In the genomic region with DNA sequence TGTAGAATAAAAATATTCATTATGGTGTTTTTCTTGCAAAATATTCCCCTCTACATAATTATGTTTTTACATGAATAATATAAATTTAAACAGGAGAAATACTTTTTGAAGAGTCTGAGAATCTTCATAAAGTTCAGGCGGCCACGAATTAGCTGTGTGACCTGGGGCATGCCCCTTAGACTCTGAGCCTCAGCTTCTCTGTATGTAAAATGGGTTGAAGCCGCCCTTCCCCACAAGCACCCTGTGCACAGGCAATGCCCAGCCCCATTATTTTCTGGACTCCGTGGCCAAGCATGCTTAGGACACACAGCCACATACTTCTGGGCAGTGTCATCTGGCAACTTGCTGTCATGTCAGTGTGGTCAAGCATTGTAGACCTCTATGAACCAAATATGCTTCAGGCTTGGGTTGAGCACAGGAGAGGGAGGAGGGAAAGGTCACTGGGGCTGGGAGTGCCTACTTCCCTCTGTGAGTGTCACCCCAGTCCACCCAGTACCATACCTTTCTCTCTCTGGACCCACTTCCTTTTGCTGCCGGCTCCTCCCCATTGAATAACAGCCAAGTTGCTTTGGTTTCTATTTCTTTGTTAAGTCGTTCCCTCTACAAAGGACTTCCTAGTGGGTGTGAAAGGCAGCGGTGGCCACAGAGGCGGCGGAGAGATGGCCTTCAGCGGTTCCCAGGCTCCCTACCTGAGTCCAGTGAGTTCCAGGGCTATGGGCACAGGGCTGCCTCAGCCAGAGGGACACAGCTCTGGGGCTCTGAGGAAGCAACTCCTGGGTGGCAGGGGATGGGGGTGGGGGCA, we compare ENCODE assay signal across 8 cellular contexts. TPM values are rescaled to one million over a fixed set of nuclear protein-coding genes. Genes with fewer than 3 reads are reported as not detected.
A peak's percentile ranks its signal among the peaks of the same experiment; 100 is the strongest.
DNase-seq lines count a peak whose midpoint lies in the region; ATAC-seq, FAIRE-seq and TF ChIP-seq lines count a peak whose summit lies in the region.

LGALS9 (plus strand) TSS at position 582 of the 802 bp plus-strand sequence; CDS start at position 660, 78 bp downstream.

- peak within 1 kb of the TSS; percentile 86 for H3K27ac ChIP-seq in DND-41 (ENCODE audit: low read length)

- peak within 1 kb of the TSS; percentile 26 to 62; a peak in 3 of 4 replicates for H3K4me3 ChIP-seq in DND-41 (ENCODE audit: low read depth in 1 of 2, low read length in 2 of 2)

- H4K20me1 ChIP-seq in DND-41 (ENCODE audit: insufficient read depth, low read length): no peaks in the 10 kb centered on the region

- peak within 1 kb of the TSS; percentile 65 for H3K4me2 ChIP-seq in DND-41 (ENCODE audit: insufficient read depth, low read length)

- FAIRE-seq in RCC 7860 (lab: Jason Lieb, UNC): no peak

- H3K36me3 Mint-ChIP-seq in stimulated activated naive B cell treated with anti-CD40 and anti-IgM and Interleukin-4, amounts not matched to agents 10 μg/mL and 1 μg/mL and 100 μg/mL, for 72 hours: peaks cover 18 to 28% of the 10 kb centered on the region in 2 donors

- ATAC-seq in DND-41 (ENCODE audit: insufficient read depth, low read depth): peak; percentile 90
- ATAC-seq in left ventricle myocardium superior: peak; percentile 19
- peak; percentile 65 to 79 for ATAC-seq in stimulated activated naive B cell treated with anti-CD40 and anti-IgM and Interleukin-4, amounts not matched to agents 10 μg/mL and 1 μg/mL and 100 μg/mL, for 72 hours (replicated peaks)

- no peaks in the 10 kb centered on the region for H3K27me3 ChIP-seq in DND-41 (ENCODE audit: insufficient read depth, low read length, poor library complexity)

- H3K27ac Mint-ChIP-seq in stimulated activated naive B cell treated with anti-CD40 and anti-IgM and Interleukin-4, amounts not matched to agents 10 μg/mL and 1 μg/mL and 100 μg/mL, for 72 hours: peak within 1 kb of the TSS; percentile 93

- peak within 1 kb of the TSS; percentile 91 to 98 for H3K4me3 Mint-ChIP-seq in stimulated activated naive B cell treated with anti-CD40 and anti-IgM and Interleukin-4, amounts not matched to agents 10 μg/mL and 1 μg/mL and 100 μg/mL, for 72 hours

- peaks cover 37% of the 10 kb centered on the region for H3K79me2 ChIP-seq in DND-41 (ENCODE audit: insufficient read depth, low read length)

- H3K27me3 Mint-ChIP-seq in stimulated activated naive B cell treated with anti-CD40 and anti-IgM and Interleukin-4, amounts not matched to agents 10 μg/mL and 1 μg/mL and 100 μg/mL, for 72 hours: no peaks in the 10 kb centered on the region

- DNase-seq in DND-41 (peak; percentile 68), GM20000 (ENCODE audit: low spot score) (peak; percentile 65), LHCN-M2 (ENCODE audit: low read depth) (peak; percentile 9), left ventricle myocardium superior (no peak), SW 1271 (lab: John Stamatoyannopoulos, UW) (no peak), RCC 7860 (ENCODE audit: low spot score) (no peak)
- DNase-seq in activated gamma-delta T cell treated with anti-CD3 and anti-CD28 coated beads, Interleukin-2, amount 50 U/mL, for 16 hours (ENCODE audit: low read depth): peak; percentile 10
- DNase-seq in stimulated activated naive B cell treated with anti-CD40 and anti-IgM and Interleukin-4, amounts not matched to agents 10 μg/mL and 1 μg/mL and 100 μg/mL, for 72 hours: no peak

- peaks cover 23% of the 10 kb centered on the region for H3K4me1 ChIP-seq in DND-41 (ENCODE audit: insufficient read depth, low read length)

- H3K9me3 ChIP-seq in DND-41 (ENCODE audit: insufficient read depth, low read length, severe bottlenecking): no peaks in the 10 kb centered on the region

- peak within 1 kb of the TSS; percentile 53 for H3K9ac ChIP-seq in DND-41 (ENCODE audit: low read depth, low read length)

- TF ChIP-seq CTCF in DND-41 (IDR thresholded peaks at IDR 0.05; ENCODE audit: borderline replicate concordance, extremely low read depth, low read length, poor library complexity, severe bottlenecking) (no peak), GM20000 (IDR thresholded peaks at IDR 0.05; ENCODE audit: extremely low read depth, missing control alignments) (no peak)

- intact Hi-C loops in left ventricle myocardium superior (cut with micrococcal nuclease): no loop called here

- H3K9me3 Mint-ChIP-seq in stimulated activated naive B cell treated with anti-CD40 and anti-IgM and Interleukin-4, amounts not matched to agents 10 μg/mL and 1 μg/mL and 100 μg/mL, for 72 hours: no peaks in the 10 kb centered on the region

- H2AFZ ChIP-seq in DND-41 (ENCODE audit: low read depth, low read length): peak within 1 kb of the TSS; percentile 61

- H3K36me3 ChIP-seq in DND-41 (ENCODE audit: insufficient read depth, low read length): no peaks in the 10 kb centered on the region

- H3K4me1 Mint-ChIP-seq in stimulated activated naive B cell treated with anti-CD40 and anti-IgM and Interleukin-4, amounts not matched to agents 10 μg/mL and 1 μg/mL and 100 μg/mL, for 72 hours: peaks cover 40 to 56% of the 10 kb centered on the region in 2 donors

RNA-seq across cellular contexts. Expression of gene LGALS9, which starts in this region (rescaled TPM):
- total RNA-seq in LHCN-M2 (2014; rRNA removed) (0.11 TPM in 1 of 2 replicates, not detected in the other), left ventricle myocardium superior (16.9 TPM)
- 1.00 TPM for polyA plus RNA-seq in LHCN-M2 (2012)

Comparison
In these comparisons a context has a peak if more than half of its experiments do, and no peak if none do; other contexts are left out.
1. RNA of gene LGALS9 (total RNA-seq): 16.9 TPM in left ventricle myocardium superior (single experiment); 0.11 TPM in LHCN-M2; every median in the first group is over 10 times any median in the second.
2. Peak in DNase-seq in LHCN-M2; RNA of the gene not detected or under 1 TPM.
3. ATAC-seq: peak in every context shown above with its lines; median percentile 90 in DND-41; 72 in stimulated activated naive B cell treated with anti-CD40 and anti-IgM and Interleukin-4, amounts not matched to agents 10 μg/mL and 1 μg/mL and 100 μg/mL, for 72 hours; 19 in left ventricle myocardium superior.
4. DNase-seq: peak in DND-41 (single experiment), GM20000 (single experiment) and activated gamma-delta T cell treated with anti-CD3 and anti-CD28 coated beads, Interleukin-2, amount 50 U/mL, for 16 hours (single experiment); none in left ventricle myocardium superior (single experiment), stimulated activated naive B cell treated with anti-CD40 and anti-IgM and Interleukin-4, amounts not matched to agents 10 μg/mL and 1 μg/mL and 100 μg/mL, for 72 hours (single experiment), SW 1271 (0 of 2) and RCC 7860 (single experiment).